ENCODE assay signal across 21 cellular contexts in the genomic region with DNA sequence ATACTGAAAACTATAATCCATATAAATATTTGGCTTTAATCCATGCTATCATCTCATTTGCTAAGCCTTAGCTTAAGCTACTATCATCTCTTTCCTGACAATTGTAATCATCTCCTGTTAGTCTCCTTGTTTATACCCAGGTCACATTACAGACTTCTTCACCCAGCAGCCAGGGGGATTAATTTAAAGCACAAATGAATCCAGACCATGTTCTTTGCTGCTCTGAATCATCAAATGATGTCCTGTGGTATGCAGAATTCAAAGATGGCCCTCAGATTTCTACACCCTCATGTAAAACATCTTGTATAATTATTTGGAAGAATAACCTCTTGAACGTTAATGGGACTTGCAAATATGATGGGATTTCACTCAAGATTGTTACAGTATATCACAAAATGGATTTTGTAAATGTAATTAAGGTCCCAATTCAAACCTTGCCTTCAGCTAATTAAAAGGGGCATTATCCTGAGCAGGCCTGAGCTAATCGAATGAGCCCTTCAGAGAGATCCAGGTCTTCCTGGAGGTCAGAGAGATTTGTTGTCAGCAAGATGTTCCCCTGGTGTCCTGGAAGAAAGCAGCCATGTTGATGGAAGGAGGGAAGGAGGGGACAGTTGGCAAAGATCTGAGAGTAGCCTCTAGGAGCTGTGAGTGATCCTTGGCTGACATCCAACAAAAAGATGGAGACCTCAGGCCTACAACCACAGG.
DNase-seq lines count a peak whose midpoint lies in the region; ATAC-seq and TF ChIP-seq lines count a peak whose summit lies in the region.
"Had no signal": no experiment of that assay in that cellular context is flagged by ENCODE, and none has a peak within 500 bp of the region (broad histone marks: within the 10 kb centered on the region; RNA-seq: fewer than 3 reads in every experiment).

No MANE protein-coding gene starts in this region.

- H3K9me3 Mint-ChIP-seq in mesothelial cell of epicardium, result peaks cover 7% of the 10 kb centered on the region
- H3K9me3 Mint-ChIP-seq: H9 had no signal

- H3K4me3 Mint-ChIP-seq in mesothelial cell of epicardium, result no peak overlapping the region
- H3K4me3 Mint-ChIP-seq: CD4-positive, CD25-positive, alpha-beta regulatory T cell; H9; T-cell had no signal

- ATAC-seq in HG02840 (IDR thresholded peaks at IDR 0.05; ENCODE audit: low FRiP score, unreplicated experiment), result no peak
- no peak for ATAC-seq in GM21526 (IDR thresholded peaks at IDR 0.05; ENCODE audit: low FRiP score, unreplicated experiment)
- ATAC-seq: K562, T-cell had no signal

- H3K27me3 Mint-ChIP-seq in mesothelial cell of epicardium (ENCODE audit: low read depth), result no peaks in the 10 kb centered on the region
- H3K27me3 Mint-ChIP-seq: CD4-positive, CD25-positive, alpha-beta regulatory T cell; T-cell had no signal

- peaks cover 2% of the 10 kb centered on the region for H3K36me3 Mint-ChIP-seq in mesothelial cell of epicardium
- H3K36me3 Mint-ChIP-seq: CD4-positive, CD25-positive, alpha-beta regulatory T cell; T-cell had no signal

- H3K27ac Mint-ChIP-seq in mesothelial cell of epicardium, result no peak overlapping the region
- H3K27ac Mint-ChIP-seq: CD4-positive, CD25-positive, alpha-beta regulatory T cell; H9; T-cell had no signal

- TF ChIP-seq CTCF in mesothelial cell of epicardium (IDR thresholded peaks at IDR 0.05; ENCODE audit: unreplicated experiment), result no peak

- DNase-seq in DMS 273 (lab: John Stamatoyannopoulos, UW; ENCODE audit: unreplicated experiment), result peak; percentile 5
- DNase-seq in DMS 273 treated with DMSO at 0.1 percent for 48 hours (lab: John Stamatoyannopoulos, UW), result no peak
- peak; percentile 19 for DNase-seq in NCI-H69 (lab: John Stamatoyannopoulos, UW)
- DNase-seq in amniotic epithelial cell (ENCODE audit: low read depth), result peak; percentile 24
- DNase-seq in mesothelial cell of epicardium (ENCODE audit: low spot score in 2 of 2, unreplicated experiment in 2 of 2), result no peak
- DNase-seq: ACHN; CD4-positive, CD25-positive, alpha-beta regulatory T cell; GF-D8; GM23248; H9; Kasumi-1; MV-4-11; NCI-H1105; NCI-H146; NCI-H1930; NCI-H2107; NCI-H526; T-cell had no signal

- H3K4me1 Mint-ChIP-seq in mesothelial cell of epicardium, result peaks cover 6% of the 10 kb centered on the region
- H3K4me1 Mint-ChIP-seq: CD4-positive, CD25-positive, alpha-beta regulatory T cell; T-cell had no signal

Comparison
In these comparisons a context has a peak if more than half of its experiments do, and no peak if none do; other contexts are left out.
1. DNase-seq: peak in DMS 273 (single experiment), NCI-H69 (single experiment) and amniotic epithelial cell (single experiment); none in DMS 273 treated with DMSO at 0.1 percent for 48 hours (single experiment) and mesothelial cell of epicardium (0 of 2).